9 cellular contexts compared by ENCODE assay signal in the genomic region with DNA sequence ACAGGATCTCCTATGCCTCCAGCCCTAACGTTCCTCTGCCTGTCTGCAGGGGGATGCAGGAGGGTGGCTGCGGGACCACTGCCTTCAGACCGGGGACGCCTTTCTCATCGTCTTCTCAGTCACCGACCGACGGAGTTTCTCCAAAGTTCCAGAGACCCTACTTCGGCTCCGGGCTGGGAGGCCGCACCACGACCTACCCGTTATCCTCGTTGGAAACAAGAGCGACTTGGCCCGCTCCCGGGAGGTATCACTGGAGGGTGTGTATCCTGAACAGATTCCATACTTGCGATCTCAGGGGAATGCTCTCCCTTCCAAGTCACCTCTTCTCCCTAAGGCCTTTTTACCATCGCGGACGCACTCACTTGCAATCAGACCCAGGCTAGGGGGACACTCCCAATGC. TPM values are rescaled to one million over a fixed set of nuclear protein-coding genes. Genes with fewer than 3 reads are reported as not detected.
DNase-seq lines count a peak whose midpoint lies in the region; FAIRE-seq and TF ChIP-seq lines count a peak whose summit lies in the region.
"Had no signal": no experiment of that assay in that cellular context is flagged by ENCODE, and none has a peak within 500 bp of the region (broad histone marks: within the 10 kb centered on the region; RNA-seq: fewer than 3 reads in every experiment).

No MANE protein-coding gene starts in this region.

- H3K9me1 ChIP-seq in endothelial cell of umbilical vein (replicated peaks; ENCODE audit: control insufficient read depth, extremely low read depth, insufficient read depth, low read length): no peaks in the 10 kb centered on the region

- H4K20me1 ChIP-seq in DOHH2 (ENCODE audit: control insufficient read depth, insufficient read depth, low read depth, low read length) (no peaks in the 10 kb centered on the region), OCI-LY7 (ENCODE audit: insufficient read depth, low read length) (no peaks in the 10 kb centered on the region), endothelial cell of umbilical vein (replicated peaks; ENCODE audit: control insufficient read depth, extremely low read depth, insufficient read depth, low read length) (no peaks in the 10 kb centered on the region)

- CTCF ChIA-PET in OCI-LY7 (lab: Charles Lee; ENCODE audit: unreplicated experiment) (interaction anchor here (1.2 to 2.0 kb wide), 2 partner anchors 13 to 14 kb away, joined by 3 to 5 read pairs; no protein-coding TSS in a partner anchor), endothelial cell of umbilical vein (lab: Charles Lee) (interaction anchor here (1.0 to 11.4 kb wide), 7 partner anchors 13 to 316 kb away, joined by 3 to 80 read pairs (median 5); partner anchors contain the start of genes LRP10 and MMP14)

- TF ChIP-seq CTCF in DOHH2 (IDR thresholded peaks at IDR 0.05; ENCODE audit: low read depth, low read length, poor library complexity, severe bottlenecking) (no peak), OCI-LY7 (conservative IDR thresholded peaks at IDR 0.05; ENCODE audit: low read length) (no peak), endothelial cell of umbilical vein (IDR thresholded peaks at IDR 0.05; ENCODE audit: extremely low read depth in 1 of 2, insufficient read depth in 1 of 2, low read depth in 1 of 2, low read length in 2 of 2) (no peak), parathyroid adenoma (IDR thresholded peaks at IDR 0.05) (no peak)

- no peak overlapping the region for H3K9ac ChIP-seq in endothelial cell of umbilical vein (replicated peaks; ENCODE audit: extremely low read depth, insufficient read depth, low read length)
- H3K9ac ChIP-seq in parathyroid adenoma: no peak overlapping the region

- no peak for DNase-seq in OCI-LY7 (ENCODE audit: low spot score)
- no peak for DNase-seq in endothelial cell of umbilical vein (ENCODE audit: low read depth, low spot score)
- DNase-seq in glomerular visceral epithelial cell (ENCODE audit: extremely low spot score): no peak
- DNase-seq in ureter (ENCODE audit: low spot score): no peak
- no peak for DNase-seq in SHP77 treated with DMSO at 0.1 percent for 48 hours (lab: John Stamatoyannopoulos, UW)
- DNase-seq in amniotic stem cell (lab: John Stamatoyannopoulos, UW): no peak

- no TSS peak for BruUV-seq in OCI-LY7 (replicated peaks; lab: Mats Ljungman, UMichigan)
- BruUV-seq in endothelial cell of umbilical vein (replicated peaks; lab: Mats Ljungman, UMichigan): no TSS peak

- H3K36me3 ChIP-seq in DOHH2 (ENCODE audit: control insufficient read depth, low read length): 0 out of 2 replicates have a peak, but pooled peaks cover 2% of the 10 kb centered on the region
- H3K36me3 ChIP-seq in OCI-LY7 (ENCODE audit: insufficient read depth, low read length): no peaks in the 10 kb centered on the region
- no peaks in the 10 kb centered on the region for H3K36me3 ChIP-seq in endothelial cell of umbilical vein (ENCODE audit: control insufficient read depth in 2 of 2, extremely low read depth in 1 of 2, insufficient read depth in 2 of 2, low read length in 2 of 2)
- no peaks in the 10 kb centered on the region for H3K36me3 ChIP-seq in parathyroid adenoma (ENCODE audit: control insufficient read depth, insufficient read depth, low read length)

- H3K4me1 ChIP-seq in DOHH2 (ENCODE audit: control insufficient read depth, low read length) (peaks cover 89% of the 10 kb centered on the region), OCI-LY7 (ENCODE audit: insufficient read depth, low read length, poor library complexity, severe bottlenecking) (peaks cover 84% of the 10 kb centered on the region), endothelial cell of umbilical vein (ENCODE audit: control insufficient read depth, extremely low read depth, insufficient read depth, low read length) (no peaks in the 10 kb centered on the region), parathyroid adenoma (peaks cover 38% of the 10 kb centered on the region)

- no peaks in the 10 kb centered on the region for H3K79me2 ChIP-seq in DOHH2 (ENCODE audit: control insufficient read depth, low read length)
- no peaks in the 10 kb centered on the region for H3K79me2 ChIP-seq in OCI-LY7 (ENCODE audit: insufficient read depth, low read depth, low read length)
- H3K79me2 ChIP-seq in endothelial cell of umbilical vein (ENCODE audit: control insufficient read depth, insufficient read depth, low read length): no peaks in the 10 kb centered on the region
- peaks cover 16% of the 10 kb centered on the region for H3K79me2 ChIP-seq in parathyroid adenoma

- FAIRE-seq in endothelial cell of umbilical vein (lab: Jason Lieb, UNC): no peak

- H3K27me3 ChIP-seq in DOHH2 (ENCODE audit: control insufficient read depth, low read length) (no peaks in the 10 kb centered on the region), endothelial cell of umbilical vein (ENCODE audit: control insufficient read depth in 2 of 2, insufficient read depth in 2 of 2, low read length in 2 of 2) (no peaks in the 10 kb centered on the region), parathyroid adenoma (ENCODE audit: control insufficient read depth, insufficient read depth, low read length) (no peaks in the 10 kb centered on the region)

- H3K27ac ChIP-seq in DOHH2 (ENCODE audit: low read depth, low read length): peak overlapping the region; percentile 96; the same call in 1 of the 2 replicates
- H3K27ac ChIP-seq in OCI-LY7 (ENCODE audit: low read depth, low read length, poor library complexity, severe bottlenecking): peak overlapping the region; percentile 96
- no peak overlapping the region for H3K27ac ChIP-seq in endothelial cell of umbilical vein (ENCODE audit: insufficient read depth, low read depth, low read length)
- H3K27ac ChIP-seq in parathyroid adenoma: peak overlapping the region; percentile 97

- dilution Hi-C loops in endothelial cell of umbilical vein (cut with MboI; ENCODE audit: extremely low pct_ligation_motif_present, low sequenced_read_pairs): no loop called here

- intact Hi-C loops in OCI-LY7 (cut with micrococcal nuclease; ENCODE audit: unreplicated experiment) (loop anchor here (5.0 kb wide), 2 partner anchors 74 to 964 kb away; no protein-coding TSS in a partner anchor), endothelial cell of umbilical vein (cut with micrococcal nuclease) (no loop called here)

- H2AFZ ChIP-seq in OCI-LY7 (ENCODE audit: low read length): peak overlapping the region; percentile 43; the same call in 1 of the 2 replicates
- peak overlapping the region; percentile 91 for H2AFZ ChIP-seq in endothelial cell of umbilical vein (ENCODE audit: low read depth, low read length)
- peak overlapping the region; percentile 97 for H2AFZ ChIP-seq in parathyroid adenoma

- no peak for TF ChIP-seq POLR2A in endothelial cell of umbilical vein (IDR thresholded peaks at IDR 0.05; ENCODE audit: low read depth, low read length)

- H3K9me2 ChIP-seq in DOHH2 (replicated peaks; ENCODE audit: control insufficient read depth, low read length) (no peaks in the 10 kb centered on the region), OCI-LY7 (ENCODE audit: insufficient read depth, low read length) (no peaks in the 10 kb centered on the region)

- peaks cover 42% of the 10 kb centered on the region for H3F3A ChIP-seq in DOHH2 (ENCODE audit: control insufficient read depth, insufficient read depth)

- H3K9me3 ChIP-seq in DOHH2 (ENCODE audit: control insufficient read depth, insufficient read depth, low read length): no peaks in the 10 kb centered on the region
- H3K9me3 ChIP-seq in OCI-LY7 (ENCODE audit: low read length): no peaks in the 10 kb centered on the region
- no peaks in the 10 kb centered on the region for H3K9me3 ChIP-seq in endothelial cell of umbilical vein (replicated peaks; ENCODE audit: control insufficient read depth, insufficient read depth, low read length)
- H3K9me3 ChIP-seq in parathyroid adenoma (ENCODE audit: control insufficient read depth, low read length): no peaks in the 10 kb centered on the region

- H3K4me3 ChIP-seq in DOHH2 (ENCODE audit: low read length): peak overlapping the region; percentile 75
- H3K4me3 ChIP-seq in OCI-LY7 (ENCODE audit: low read depth, low read length, poor library complexity, severe bottlenecking): peak overlapping the region; percentile 71
- no peak overlapping the region for H3K4me3 ChIP-seq in endothelial cell of umbilical vein (replicated peaks in 1 of 3; ENCODE audit: insufficient read depth in 1 of 3, low read depth in 1 of 3, low read length in 3 of 3)
- H3K4me3 ChIP-seq in parathyroid adenoma (ENCODE audit: low read depth, low read length): peak overlapping the region; percentile 95

- POLR2A ChIA-PET in OCI-LY7 (lab: Charles Lee): interaction anchor here (0.6 to 7.6 kb wide), 4 partner anchors 13 to 449 kb away, joined by 3 to 65 read pairs (median 4); partner anchors contain the start of genes LRP10 and RBM23
- POLR2A ChIA-PET in endothelial cell of umbilical vein (lab: Charles Lee): no interaction called here

- H3K4me2 ChIP-seq in DOHH2 (ENCODE audit: low read length) (peak overlapping the region; percentile 94), OCI-LY7 (ENCODE audit: low read length) (peak overlapping the region; percentile 79), endothelial cell of umbilical vein (ENCODE audit: insufficient read depth, low read length) (peak overlapping the region; percentile 27), parathyroid adenoma (ENCODE audit: low read length) (peak overlapping the region; percentile 95)

RNA-seq across cellular contexts. Expression of gene REM2, which starts 3.0 kb away (rescaled TPM):
- 1.1 and 5.7 TPM in 2 replicates for total RNA-seq in OCI-LY7 (2014; rRNA removed; shearing (Covaris generic))
- total RNA-seq in OCI-LY7 (2022) (1.5 and 2.1 TPM in 2 replicates), endothelial cell of umbilical vein (0.33 TPM in 1 of 2 replicates, not detected in the other), ureter (0.18 TPM)
- 0.06 TPM in 1 of 2 replicates, not detected in the other for polyA plus RNA-seq in endothelial cell of umbilical vein
- 0.04 TPM in 1 of 2 replicates, not detected in the other for polyA plus RNA-seq in endothelial cell of umbilical vein (2011; cell fraction: cytosol; rRNA removed)
- polyA plus RNA-seq in endothelial cell of umbilical vein (2011; cell fraction: nucleus; rRNA removed): 0.46 TPM in 2 replicates
- polyA plus RNA-seq in endothelial cell of umbilical vein (2012): not detected in 2 replicates
- 0.17 TPM in 1 of 2 replicates, not detected in the other for polyA minus RNA-seq in endothelial cell of umbilical vein
- polyA minus RNA-seq in endothelial cell of umbilical vein (2011; cell fraction: cytosol; rRNA and poly(A)+ RNA removed): not detected
- 0.34 TPM in 1 of 2 replicates, not detected in the other for polyA minus RNA-seq in endothelial cell of umbilical vein (2011; cell fraction: nucleus; rRNA and poly(A)+ RNA removed)
- total RNA-seq: HT1080 had no signal

RNA-seq across cellular contexts. Expression of gene LRP10, which starts 14.4 kb away (rescaled TPM):
- total RNA-seq in OCI-LY7 (2014; rRNA removed; shearing (Covaris generic)): 19.0 and 25.5 TPM in 2 replicates
- total RNA-seq in OCI-LY7 (2022) (53.3 and 55.1 TPM in 2 replicates), endothelial cell of umbilical vein (119 and 123 TPM in 2 replicates), ureter (128 TPM)
- polyA plus RNA-seq in endothelial cell of umbilical vein: 157 and 192 TPM in 2 replicates
- 119 and 152 TPM in 2 replicates for polyA plus RNA-seq in endothelial cell of umbilical vein (2011; cell fraction: cytosol; rRNA removed)
- polyA plus RNA-seq in endothelial cell of umbilical vein (2011; cell fraction: nucleus; rRNA removed): 62.0 and 72.3 TPM in 2 replicates
- polyA plus RNA-seq in endothelial cell of umbilical vein (2012): 115 and 125 TPM in 2 replicates
- 193 and 248 TPM in 2 replicates for polyA minus RNA-seq in endothelial cell of umbilical vein
- 31.7 TPM for polyA minus RNA-seq in endothelial cell of umbilical vein (2011; cell fraction: cytosol; rRNA and poly(A)+ RNA removed)
- 37.7 and 38.5 TPM in 2 replicates for polyA minus RNA-seq in endothelial cell of umbilical vein (2011; cell fraction: nucleus; rRNA and poly(A)+ RNA removed)

RNA-seq across cellular contexts. Expression of gene RBM23, which starts 33.0 kb away (rescaled TPM):
- 81.0 and 106 TPM in 2 replicates for total RNA-seq in OCI-LY7 (2014; rRNA removed; shearing (Covaris generic))
- total RNA-seq in OCI-LY7 (2022) (90.1 and 91.0 TPM in 2 replicates), endothelial cell of umbilical vein (61.0 and 68.9 TPM in 2 replicates), ureter (84.4 TPM)
- polyA plus RNA-seq in endothelial cell of umbilical vein: 67.7 and 73.3 TPM in 2 replicates
- polyA plus RNA-seq in endothelial cell of umbilical vein (2011; cell fraction: cytosol; rRNA removed): 61.4 and 66.0 TPM in 2 replicates
- 95.9 and 110 TPM in 2 replicates for polyA plus RNA-seq in endothelial cell of umbilical vein (2011; cell fraction: nucleus; rRNA removed)
- 34.1 and 39.0 TPM in 2 replicates for polyA plus RNA-seq in endothelial cell of umbilical vein (2012)
- polyA minus RNA-seq in endothelial cell of umbilical vein: 89.3 and 101 TPM in 2 replicates
- 28.7 TPM for polyA minus RNA-seq in endothelial cell of umbilical vein (2011; cell fraction: cytosol; rRNA and poly(A)+ RNA removed)
- polyA minus RNA-seq in endothelial cell of umbilical vein (2011; cell fraction: nucleus; rRNA and poly(A)+ RNA removed): 57.6 and 59.9 TPM in 2 replicates

RNA-seq across cellular contexts. Expression of gene PRMT5, which starts 43.2 kb away (rescaled TPM):
- total RNA-seq in OCI-LY7 (2014; rRNA removed; shearing (Covaris generic)): 82.2 and 93.1 TPM in 2 replicates
- total RNA-seq in OCI-LY7 (2022): 124 and 135 TPM in 2 replicates
- total RNA-seq in endothelial cell of umbilical vein: 67.2 and 73.1 TPM in 2 replicates
- polyA plus RNA-seq in endothelial cell of umbilical vein: 185 and 197 TPM in 2 replicates
- 149 and 155 TPM in 2 replicates for polyA plus RNA-seq in endothelial cell of umbilical vein (2011; cell fraction: cytosol; rRNA removed)
- polyA plus RNA-seq in endothelial cell of umbilical vein (2011; cell fraction: nucleus; rRNA removed): 153 and 169 TPM in 2 replicates
- polyA plus RNA-seq in endothelial cell of umbilical vein (2012): 59.8 and 91.5 TPM in 2 replicates
- 170 and 188 TPM in 2 replicates for polyA minus RNA-seq in endothelial cell of umbilical vein
- 142 TPM for polyA minus RNA-seq in endothelial cell of umbilical vein (2011; cell fraction: cytosol; rRNA and poly(A)+ RNA removed)
- polyA minus RNA-seq in endothelial cell of umbilical vein (2011; cell fraction: nucleus; rRNA and poly(A)+ RNA removed): 38.8 and 62.8 TPM in 2 replicates
- total RNA-seq in ureter: 80.9 TPM

RNA-seq across cellular contexts. Expression of gene MMP14, which starts 49.6 kb away (rescaled TPM):
- 2.8 TPM in 2 replicates for total RNA-seq in OCI-LY7 (2014; rRNA removed; shearing (Covaris generic))
- 9.0 and 11.9 TPM in 2 replicates for total RNA-seq in OCI-LY7 (2022)
- total RNA-seq in endothelial cell of umbilical vein: 603 and 615 TPM in 2 replicates
- 501 and 506 TPM in 2 replicates for polyA plus RNA-seq in endothelial cell of umbilical vein
- 405 and 422 TPM in 2 replicates for polyA plus RNA-seq in endothelial cell of umbilical vein (2011; cell fraction: cytosol; rRNA removed)
- 470 and 520 TPM in 2 replicates for polyA plus RNA-seq in endothelial cell of umbilical vein (2011; cell fraction: nucleus; rRNA removed)
- polyA plus RNA-seq in endothelial cell of umbilical vein (2012): 391 and 406 TPM in 2 replicates
- 453 and 535 TPM in 2 replicates for polyA minus RNA-seq in endothelial cell of umbilical vein
- not detected for polyA minus RNA-seq in endothelial cell of umbilical vein (2011; cell fraction: cytosol; rRNA and poly(A)+ RNA removed)
- 120 and 149 TPM in 2 replicates for polyA minus RNA-seq in endothelial cell of umbilical vein (2011; cell fraction: nucleus; rRNA and poly(A)+ RNA removed)
- 172 TPM for total RNA-seq in ureter

Comparison
In these comparisons a context has a peak if more than half of its experiments do, and no peak if none do; other contexts are left out.
1. H3K4me2 ChIP-seq: peak in every context shown above with its lines; median percentile 95 in parathyroid adenoma; 94 in DOHH2; 79 in OCI-LY7; 27 in endothelial cell of umbilical vein.
2. H3K4me3 ChIP-seq: peak in DOHH2 (single experiment), OCI-LY7 (single experiment) and parathyroid adenoma (single experiment); none in endothelial cell of umbilical vein (0 of 3).
3. H2AFZ ChIP-seq: peak in every context shown above with its lines; median percentile 97 in parathyroid adenoma; 91 in endothelial cell of umbilical vein; 43 in OCI-LY7.